ENCODE assay signal across 1 cellular context in the genomic region with DNA sequence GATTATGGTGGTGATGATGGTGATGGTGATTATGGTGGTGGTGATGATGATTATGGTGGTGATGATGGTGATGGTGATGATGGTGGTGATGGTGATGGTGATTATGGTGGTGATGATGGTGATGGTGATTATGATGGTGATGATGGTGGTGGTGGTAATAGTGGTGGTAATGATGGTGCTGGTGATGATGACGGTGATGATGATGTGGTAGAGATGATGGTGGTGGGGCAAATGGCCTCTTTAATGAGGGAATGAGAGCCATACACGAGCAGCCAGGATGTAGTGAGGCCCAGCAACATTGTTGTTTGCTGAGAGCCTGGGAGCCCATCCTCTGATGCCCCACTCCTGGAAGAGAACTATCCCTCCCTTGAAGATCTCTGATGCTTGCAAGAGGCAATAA.
TF ChIP-seq lines count a peak whose summit lies in the region.

No MANE protein-coding gene starts in this region.

TF ChIP-seq in HepG2, 621 proteins besides CTCF, POLR2A, EP300 and RAD21:
- no peak for TF ChIP-seq KDM2A (CRISPR knock-in tag; IDR thresholded peaks at IDR 0.05; ENCODE audit: borderline replicate concordance, low read depth)
- peak; percentile 73 for TF ChIP-seq CREB1 (IDR thresholded peaks at IDR 0.05)
- TF ChIP-seq CREB1 (CRISPR knock-in tag; IDR thresholded peaks at IDR 0.05), result no peak
